Comparison of ENCODE assay signal across 1 cellular context in the genomic region with DNA sequence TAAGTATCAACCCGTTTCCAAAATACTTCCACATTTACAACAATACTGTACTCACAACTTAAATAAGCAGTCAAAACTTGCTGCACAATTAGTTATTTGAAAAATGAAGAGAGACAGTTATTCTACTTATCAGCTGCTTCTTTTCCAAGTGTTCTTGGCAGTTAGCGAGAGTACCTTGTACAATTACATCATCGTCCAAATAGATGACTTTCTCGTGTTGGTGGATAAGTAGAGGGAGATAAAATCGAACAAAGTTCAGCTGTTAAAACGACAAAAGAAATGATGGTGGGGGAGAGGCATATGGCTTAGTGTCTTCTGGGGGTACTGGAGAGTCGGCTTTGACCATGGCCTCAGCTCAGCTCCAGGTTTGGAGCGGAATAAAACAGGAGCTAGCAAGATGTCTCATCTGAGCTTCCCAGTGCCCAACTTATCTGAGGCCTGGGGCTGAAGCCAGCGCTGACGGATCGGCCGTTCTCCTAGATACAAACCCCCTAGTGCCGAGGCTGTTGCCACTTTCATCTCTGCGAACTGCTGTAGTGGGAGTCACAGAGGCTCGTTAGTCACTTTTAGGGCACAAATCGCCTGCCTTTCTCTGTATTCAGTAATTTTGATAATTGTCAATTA.
A peak's percentile ranks its signal among the peaks of the same experiment; 100 is the strongest.
TF ChIP-seq lines count a peak whose summit lies in the region.

No MANE protein-coding gene starts in this region.

TF ChIP-seq in HepG2, 621 proteins besides CTCF, POLR2A, EP300 and RAD21:
- TF ChIP-seq, protein P1, sequence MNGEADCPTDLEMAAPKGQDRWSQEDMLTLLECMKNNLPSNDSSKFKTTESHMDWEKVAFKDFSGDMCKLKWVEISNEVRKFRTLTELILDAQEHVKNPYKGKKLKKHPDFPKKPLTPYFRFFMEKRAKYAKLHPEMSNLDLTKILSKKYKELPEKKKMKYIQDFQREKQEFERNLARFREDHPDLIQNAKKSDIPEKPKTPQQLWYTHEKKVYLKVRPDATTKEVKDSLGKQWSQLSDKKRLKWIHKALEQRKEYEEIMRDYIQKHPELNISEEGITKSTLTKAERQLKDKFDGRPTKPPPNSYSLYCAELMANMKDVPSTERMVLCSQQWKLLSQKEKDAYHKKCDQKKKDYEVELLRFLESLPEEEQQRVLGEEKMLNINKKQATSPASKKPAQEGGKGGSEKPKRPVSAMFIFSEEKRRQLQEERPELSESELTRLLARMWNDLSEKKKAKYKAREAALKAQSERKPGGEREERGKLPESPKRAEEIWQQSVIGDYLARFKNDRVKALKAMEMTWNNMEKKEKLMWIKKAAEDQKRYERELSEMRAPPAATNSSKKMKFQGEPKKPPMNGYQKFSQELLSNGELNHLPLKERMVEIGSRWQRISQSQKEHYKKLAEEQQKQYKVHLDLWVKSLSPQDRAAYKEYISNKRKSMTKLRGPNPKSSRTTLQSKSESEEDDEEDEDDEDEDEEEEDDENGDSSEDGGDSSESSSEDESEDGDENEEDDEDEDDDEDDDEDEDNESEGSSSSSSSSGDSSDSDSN (CRISPR knock-in tag; IDR thresholded peaks at IDR 0.05), result 0 out of 2 replicates have a peak, but pooled peaks have one; percentile 26
- TF ChIP-seq, protein P2, sequence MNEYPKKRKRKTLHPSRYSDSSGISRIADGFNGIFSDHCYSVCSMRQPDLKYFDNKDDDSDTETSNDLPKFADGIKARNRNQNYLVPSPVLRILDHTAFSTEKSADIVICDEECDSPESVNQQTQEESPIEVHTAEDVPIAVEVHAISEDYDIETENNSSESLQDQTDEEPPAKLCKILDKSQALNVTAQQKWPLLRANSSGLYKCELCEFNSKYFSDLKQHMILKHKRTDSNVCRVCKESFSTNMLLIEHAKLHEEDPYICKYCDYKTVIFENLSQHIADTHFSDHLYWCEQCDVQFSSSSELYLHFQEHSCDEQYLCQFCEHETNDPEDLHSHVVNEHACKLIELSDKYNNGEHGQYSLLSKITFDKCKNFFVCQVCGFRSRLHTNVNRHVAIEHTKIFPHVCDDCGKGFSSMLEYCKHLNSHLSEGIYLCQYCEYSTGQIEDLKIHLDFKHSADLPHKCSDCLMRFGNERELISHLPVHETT (CRISPR knock-in tag; conservative IDR thresholded peaks at IDR 0.05), result no peak
- TF ChIP-seq NR2F2 (IDR thresholded peaks at IDR 0.05; ENCODE audit: borderline replicate concordance, low read depth), result no peak
